ENCODE assay signal across 10 cellular contexts in genomic region chr14:54206477-54206876, GRCh38.
"Had no signal": no experiment of that assay in that cellular context is flagged by ENCODE, and none has a peak within 500 bp of the region (broad histone marks: within the 10 kb centered on the region; RNA-seq: fewer than 3 reads in every experiment).

No MANE protein-coding gene starts in this region.

- ATAC-seq: body of pancreas; effector memory CD8-positive, alpha-beta T cell had no signal

- H3K4me3 ChIP-seq: adrenal gland, body of pancreas, testis had no signal

- DNase-seq: activated CD4-positive, alpha-beta T cell treated with anti-CD3 and anti-CD28 coated beads, Interleukin-2, amount 10 ng/mL, durations not matched to agents 7 days and 5 days; activated CD4-positive, CD25-positive, alpha-beta regulatory T cell; activated naive CD4-positive, alpha-beta T cell treated with anti-CD3 and anti-CD28 coated beads, Interleukin-2, amount 50 U/mL, for 16 hours; body of pancreas; effector memory CD8-positive, alpha-beta T cell; erythroblast; hypothalamus; stimulated activated CD4-positive, alpha-beta T cell treated with anti-CD3 and anti-CD28 coated beads, Interleukin-4, amount 100 ng/mL, for 24 hours; testis had no signal
